ENCODE assay signal across 9 cellular contexts in genomic region chr2:156437876-156438410, GRCh38. TPM values are rescaled to one million over a fixed set of nuclear protein-coding genes. Genes with fewer than 3 reads are reported as not detected.
A peak's percentile ranks its signal among the peaks of the same experiment; 100 is the strongest.
DNase-seq lines count a peak whose midpoint lies in the region; ATAC-seq and TF ChIP-seq lines count a peak whose summit lies in the region.
"Had no signal": no experiment of that assay in that cellular context is flagged by ENCODE, and none has a peak within 500 bp of the region (broad histone marks: within the 10 kb centered on the region; RNA-seq: fewer than 3 reads in every experiment).

No MANE protein-coding gene starts in this region.

- H3K36me3 Mint-ChIP-seq in T-helper 1 cell treated with Interleukin-12 subunit alpha and Interleukin-12 subunit beta and Interleukin-4 antibody, amounts not matched to agents 30 μg/mL and 1 μg/mL, for 36 hours (ENCODE audit: low read depth), result peaks cover 14% of the 10 kb centered on the region
- H3K36me3 Mint-ChIP-seq in activated CD8-positive, alpha-beta T cell treated with anti-CD3 and anti-CD28 coated beads for 36 hours (ENCODE audit: low read depth), result peaks cover 21% of the 10 kb centered on the region
- H3K36me3 Mint-ChIP-seq in glutamatergic neuron (ENCODE audit: unreplicated experiment), result no peaks in the 10 kb centered on the region

- no peaks in the 10 kb centered on the region for H3K27me3 ChIP-seq in stomach

- H3K27ac ChIP-seq in stomach, result peak overlapping the region in 4 of 5 donors; percentile 8 to 99 (median 99)
- H3K27ac ChIP-seq: 22Rv1 had no signal

- TF ChIP-seq POLR2A in stomach (IDR thresholded peaks at IDR 0.05), result no peak

- ATAC-seq in activated CD8-positive, alpha-beta T cell treated with anti-CD3 and anti-CD28 coated beads for 36 hours, result no peak
- ATAC-seq in GM19351 (IDR thresholded peaks at IDR 0.05; ENCODE audit: unreplicated experiment), result no peak

- no peak for TF ChIP-seq EP300 in stomach (IDR thresholded peaks at IDR 0.05)

- intact Hi-C loops in activated CD8-positive, alpha-beta T cell treated with anti-CD3 and anti-CD28 coated beads for 36 hours (cut with micrococcal nuclease), result loop anchor here (2.0 to 10.0 kb wide), 2 partner anchors 39 to 147 kb away; no protein-coding TSS in a partner anchor
- intact Hi-C loops in stomach (cut with DNase I; ENCODE audit: low total_unique reads), result no loop called here
- intact Hi-C loops in cardiac septum (cut with DNase I), result loop anchor here (2.0 to 10.0 kb wide), 3 partner anchors 21 to 147 kb away; no protein-coding TSS in a partner anchor

- WGBS in stomach, 5 donors, result 72 to 91% (median 77%) methylated on average over 4 of the region's 4 CpGs

- H3K4me1 Mint-ChIP-seq in T-helper 1 cell treated with Interleukin-12 subunit alpha and Interleukin-12 subunit beta and Interleukin-4 antibody, amounts not matched to agents 30 μg/mL and 1 μg/mL, for 36 hours (ENCODE audit: low read depth), result peaks cover 34% of the 10 kb centered on the region
- H3K4me1 Mint-ChIP-seq in activated CD8-positive, alpha-beta T cell treated with anti-CD3 and anti-CD28 coated beads for 36 hours (ENCODE audit: low read depth), result peaks cover 26% of the 10 kb centered on the region
- peaks cover 5% of the 10 kb centered on the region for H3K4me1 Mint-ChIP-seq in glutamatergic neuron (ENCODE audit: low read depth, unreplicated experiment)

- POLR2A ChIA-PET in activated CD8-positive, alpha-beta T cell treated with anti-CD3 and anti-CD28 coated beads for 36 hours (lab: Charles Lee), result interaction anchor here (0.8 to 1.4 kb wide), 3 partner anchors 22 to 96 kb away, joined by 3 to 7 read pairs (median 3); no protein-coding TSS in a partner anchor

- no peak for TF ChIP-seq CTCF in activated CD8-positive, alpha-beta T cell treated with anti-CD3 and anti-CD28 coated beads for 36 hours (IDR thresholded peaks at IDR 0.05)
- no peak for TF ChIP-seq CTCF in glutamatergic neuron (IDR thresholded peaks at IDR 0.05; ENCODE audit: partially characterized antibody, unreplicated experiment)
- no peak for TF ChIP-seq CTCF in stomach (IDR thresholded peaks at IDR 0.05)

- H3K27me3 Mint-ChIP-seq in T-helper 1 cell treated with Interleukin-12 subunit alpha and Interleukin-12 subunit beta and Interleukin-4 antibody, amounts not matched to agents 30 μg/mL and 1 μg/mL, for 36 hours (ENCODE audit: low read depth), result peaks cover 3% of the 10 kb centered on the region
- H3K27me3 Mint-ChIP-seq in activated CD8-positive, alpha-beta T cell treated with anti-CD3 and anti-CD28 coated beads for 36 hours, result no peaks in the 10 kb centered on the region
- H3K27me3 Mint-ChIP-seq in glutamatergic neuron (ENCODE audit: unreplicated experiment), result peaks cover 2% of the 10 kb centered on the region

- no peaks in the 10 kb centered on the region for H3K36me3 ChIP-seq in stomach

- peak overlapping the region in 1 of 4 donors; percentile 61 for H3K4me3 ChIP-seq in stomach

- H3K9me3 Mint-ChIP-seq in T-helper 1 cell treated with Interleukin-12 subunit alpha and Interleukin-12 subunit beta and Interleukin-4 antibody, amounts not matched to agents 30 μg/mL and 1 μg/mL, for 36 hours, result no peaks in the 10 kb centered on the region
- no peaks in the 10 kb centered on the region for H3K9me3 Mint-ChIP-seq in activated CD8-positive, alpha-beta T cell treated with anti-CD3 and anti-CD28 coated beads for 36 hours
- peaks cover 5% of the 10 kb centered on the region for H3K9me3 Mint-ChIP-seq in glutamatergic neuron (ENCODE audit: unreplicated experiment)

- peak overlapping the region; percentile 95 for H3K4me3 Mint-ChIP-seq in T-helper 1 cell treated with Interleukin-12 subunit alpha and Interleukin-12 subunit beta and Interleukin-4 antibody, amounts not matched to agents 30 μg/mL and 1 μg/mL, for 36 hours
- H3K4me3 Mint-ChIP-seq in activated CD8-positive, alpha-beta T cell treated with anti-CD3 and anti-CD28 coated beads for 36 hours, result peak overlapping the region; percentile 85
- H3K4me3 Mint-ChIP-seq in glutamatergic neuron (ENCODE audit: unreplicated experiment), result peak overlapping the region; percentile 52

- peaks cover 23 to 45% (median 29%) of the 10 kb centered on the region in 4 donors for H3K4me1 ChIP-seq in stomach

- no peak for DNase-seq in T-helper 1 cell
- DNase-seq in activated CD8-positive, alpha-beta T cell treated with anti-CD3 and anti-CD28 coated beads for 36 hours, result no peak
- DNase-seq in glutamatergic neuron, result no peak
- DNase-seq in stomach, result no peak
- DNase-seq in cardiac septum (ENCODE audit: low spot score), result no peak
- no peak for DNase-seq in NCI-H2107 (lab: John Stamatoyannopoulos, UW)

- peak overlapping the region; percentile 41 for H3K27ac Mint-ChIP-seq in T-helper 1 cell treated with Interleukin-12 subunit alpha and Interleukin-12 subunit beta and Interleukin-4 antibody, amounts not matched to agents 30 μg/mL and 1 μg/mL, for 36 hours
- no peak overlapping the region for H3K27ac Mint-ChIP-seq in activated CD8-positive, alpha-beta T cell treated with anti-CD3 and anti-CD28 coated beads for 36 hours
- H3K27ac Mint-ChIP-seq in glutamatergic neuron (ENCODE audit: unreplicated experiment), result no peak overlapping the region

- CTCF ChIA-PET in activated CD8-positive, alpha-beta T cell treated with anti-CD3 and anti-CD28 coated beads for 36 hours (lab: Charles Lee), result interaction anchor here (1.1 to 3.1 kb wide), 2 partner anchors 97 to 152 kb away, joined by 4 to 12 read pairs; no protein-coding TSS in a partner anchor

- no peaks in the 10 kb centered on the region for H3K9me3 ChIP-seq in stomach

RNA-seq across cellular contexts. Expression of gene GPD2, which starts 1.8 kb away (rescaled TPM):
- total RNA-seq in activated CD8-positive, alpha-beta T cell treated with anti-CD3 and anti-CD28 coated beads for 36 hours, result 10 to 100 TPM; 33.5 to 40.9 TPM
- total RNA-seq in glutamatergic neuron (ENCODE audit: unreplicated experiment) (26.2 TPM), stomach (100 to 1,000 TPM in 2 of 5 donors, 10 to 100 TPM in 2, 1 to 10 TPM in 1; 8.1 to 254 (median 58.1) TPM), cardiac septum (12.6 TPM)
- polyA plus RNA-seq in stomach, result 1 to 10 TPM; 6.2 to 9.5 (median 8.7) TPM
